ENCODE assay signal across 9 cellular contexts in the genomic region with DNA sequence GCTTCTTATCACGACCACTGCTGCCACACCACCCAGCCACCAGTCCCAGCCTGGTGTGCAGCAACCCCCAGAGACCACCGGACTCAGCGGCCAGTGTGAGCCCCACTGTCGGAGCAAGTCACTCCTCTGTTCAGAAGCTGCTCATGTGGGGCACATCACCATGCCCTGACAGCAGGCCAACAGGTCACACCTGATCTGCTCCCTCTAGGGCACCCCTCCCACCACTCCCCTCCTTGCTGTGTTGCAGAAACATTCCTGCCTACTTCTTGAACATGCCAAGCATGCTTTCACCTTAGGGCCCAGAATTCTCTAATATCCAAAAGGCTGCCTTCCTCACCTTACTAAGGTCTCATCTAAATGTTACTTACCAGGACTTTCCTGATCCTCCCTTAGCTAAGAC.
DNase-seq lines count a peak whose midpoint lies in the region; ATAC-seq and TF ChIP-seq lines count a peak whose summit lies in the region.
"Had no signal": no experiment of that assay in that cellular context is flagged by ENCODE, and none has a peak within 500 bp of the region (broad histone marks: within the 10 kb centered on the region; RNA-seq: fewer than 3 reads in every experiment).

No MANE protein-coding gene starts in this region.

- TF ChIP-seq CTCF in CD4-positive, alpha-beta T cell (IDR thresholded peaks at IDR 0.05) = no peak
- no peak for TF ChIP-seq CTCF in ascending aorta (IDR thresholded peaks at IDR 0.05)

- H3K27ac Mint-ChIP-seq in CD4-positive, alpha-beta T cell = peak overlapping the region; percentile 82

- no peaks in the 10 kb centered on the region for H3K36me3 ChIP-seq in ascending aorta

- CTCF ChIA-PET in CD4-positive, alpha-beta T cell (lab: Charles Lee) = no interaction called here

- no peak overlapping the region for H3K4me3 ChIP-seq in ascending aorta
- H3K4me3 ChIP-seq: MG63 had no signal

- peaks cover 55% of the 10 kb centered on the region for H3K4me1 Mint-ChIP-seq in CD4-positive, alpha-beta T cell (ENCODE audit: low read depth)

- peaks cover 0 to 17% of the 10 kb centered on the region in 2 donors for H3K4me1 ChIP-seq in ascending aorta

- intact Hi-C loops in CD4-positive, alpha-beta T cell (cut with DNase I, micrococcal nuclease) = no loop called here
- intact Hi-C loops in ascending aorta (cut with DNase I) = loop anchor here (5.0 kb wide), 1 partner anchor 37 kb away; no protein-coding TSS in a partner anchor

- POLR2A ChIA-PET in CD4-positive, alpha-beta T cell (lab: Charles Lee) = no interaction called here

- no peaks in the 10 kb centered on the region for H3K27me3 Mint-ChIP-seq in CD4-positive, alpha-beta T cell

- no peaks in the 10 kb centered on the region for H3K9me3 ChIP-seq in CD4-positive, alpha-beta T cell (ENCODE audit: control insufficient read depth, low read length)
- H3K9me3 ChIP-seq in ascending aorta = no peaks in the 10 kb centered on the region
- H3K9me3 ChIP-seq: MG63 had no signal

- no peak overlapping the region for H3K27ac ChIP-seq in CD4-positive, alpha-beta T cell (ENCODE audit: low read depth, low read length)
- H3K27ac ChIP-seq in ascending aorta = peak overlapping the region; percentile 71 to 83

- H3K9me3 Mint-ChIP-seq in CD4-positive, alpha-beta T cell = no peaks in the 10 kb centered on the region

- no peak overlapping the region for H3K4me3 Mint-ChIP-seq in CD4-positive, alpha-beta T cell

- no peak for ATAC-seq in CD4-positive, alpha-beta T cell (ENCODE audit: poor library complexity)
- ATAC-seq in GM18858 (IDR thresholded peaks at IDR 0.05; ENCODE audit: unreplicated experiment) = no peak

- DNase-seq in CD4-positive, alpha-beta T cell = no peak
- no peak for DNase-seq in ascending aorta (ENCODE audit: low spot score in 2 of 2)
- DNase-seq in left kidney (ENCODE audit: low read depth, low spot score) = peak; percentile 67
- peak; percentile 44 for DNase-seq in renal cortical epithelial cell (ENCODE audit: low read depth)
- no peak for DNase-seq in HuH-7.5 (ENCODE audit: low spot score)
- no peak for DNase-seq in H4 (ENCODE audit: low spot score)
- DNase-seq in central memory CD4-positive, alpha-beta T cell = no peak
- DNase-seq: MG63 had no signal

- peaks cover 18% of the 10 kb centered on the region for H3K36me3 Mint-ChIP-seq in CD4-positive, alpha-beta T cell (ENCODE audit: low read depth)

- no peaks in the 10 kb centered on the region for H3K27me3 ChIP-seq in CD4-positive, alpha-beta T cell (ENCODE audit: control insufficient read depth, insufficient read depth, low read length)
- no peaks in the 10 kb centered on the region for H3K27me3 ChIP-seq in ascending aorta
- H3K27me3 ChIP-seq: MG63 had no signal

Comparison
In these comparisons a context has a peak if more than half of its experiments do, and no peak if none do; other contexts are left out.
1. DNase-seq: peak in left kidney (single experiment) and renal cortical epithelial cell (single experiment); none in CD4-positive, alpha-beta T cell (0 of 10), ascending aorta (0 of 2), HuH-7.5 (single experiment), H4 (single experiment) and central memory CD4-positive, alpha-beta T cell (single experiment).